Comparison of ENCODE assay signal across 1 cellular context in genomic region chr4:53377319-53378170, GRCh38.
TF ChIP-seq lines count a peak whose summit lies in the region.

Gene FIP1L1 (plus strand): TSS chr4:53377641. CDS start chr4:53377839, 198 bp downstream.

TF ChIP-seq in HEK293, 187 proteins besides CTCF, POLR2A, EP300 and RAD21 (continued from another document):
- no peak for TF ChIP-seq ZNF280C (tag by site-specific recombination; IDR thresholded peaks at IDR 0.05)
